ENCODE assay signal across 8 cellular contexts in the genomic region with DNA sequence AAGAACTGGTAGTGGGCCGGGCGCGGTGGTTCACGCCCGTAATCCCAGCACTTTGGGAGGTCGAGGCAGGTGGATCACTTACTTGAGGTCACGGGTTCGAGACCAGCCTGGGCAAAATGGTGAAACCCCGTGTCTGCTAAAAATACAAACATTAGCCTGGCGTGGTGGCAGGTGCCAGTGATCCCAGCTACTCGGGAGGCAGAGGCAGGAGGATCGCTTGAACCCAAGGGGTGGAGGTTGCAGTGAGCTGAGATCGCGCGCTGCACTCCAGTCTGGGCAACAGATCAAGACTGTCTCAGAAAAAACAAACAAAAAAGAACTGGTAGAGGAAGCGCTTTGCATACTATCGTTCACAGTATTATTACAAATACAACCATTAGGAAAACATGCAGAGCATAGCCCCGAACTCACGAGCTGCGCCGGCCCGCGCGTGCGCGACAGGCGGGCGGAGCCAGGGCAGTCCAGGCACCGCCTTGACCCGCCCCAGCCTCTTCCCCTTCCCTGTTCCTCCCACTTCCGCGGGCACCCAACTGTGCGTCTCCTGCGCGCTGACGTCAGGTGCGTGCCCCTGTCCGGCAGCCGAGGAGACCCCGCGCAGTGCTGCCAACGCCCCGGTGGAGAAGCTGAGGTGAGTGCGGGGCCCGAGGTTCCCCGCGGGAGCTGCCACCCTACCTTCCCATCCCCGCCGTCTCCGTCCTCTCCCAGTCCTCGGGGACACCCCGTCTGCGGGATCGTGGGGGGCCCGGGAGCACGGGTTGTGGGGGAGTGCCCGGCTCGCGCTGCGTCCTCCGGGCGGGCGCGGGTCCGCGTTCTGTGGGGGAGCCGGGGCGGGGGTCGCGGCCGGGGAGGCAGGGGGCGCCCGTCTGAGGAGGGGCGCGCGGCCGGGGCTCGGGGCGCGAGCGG. TPM values are rescaled to one million over a fixed set of nuclear protein-coding genes. Genes with fewer than 3 reads are reported as not detected.
DNase-seq lines count a peak whose midpoint lies in the region; ATAC-seq and TF ChIP-seq lines count a peak whose summit lies in the region.

A gene (plus strand): TSS at position 595 of the 903 bp plus-strand sequence. CDS start 25,770 bp downstream, outside the sequence.

- ATAC-seq in GM18907 (IDR thresholded peaks at IDR 0.05; ENCODE audit: unreplicated experiment) (peak; percentile 86), HG03139 (IDR thresholded peaks at IDR 0.05; ENCODE audit: unreplicated experiment) (peak; percentile 90)

- H3K79me2 ChIP-seq in mammary epithelial cell (ENCODE audit: insufficient read depth, low read length), result peaks cover 51% of the 10 kb centered on the region
- peaks cover 40% of the 10 kb centered on the region for H3K79me2 ChIP-seq in smooth muscle cell (ENCODE audit: low read depth)

- H3K4me1 ChIP-seq in mammary epithelial cell (ENCODE audit: insufficient read depth, low read length), result peaks cover 15% of the 10 kb centered on the region
- peaks cover 3% of the 10 kb centered on the region for H3K4me1 ChIP-seq in smooth muscle cell (ENCODE audit: low read depth)

- intact Hi-C loops in mammary epithelial cell (cut with micrococcal nuclease), result loop anchor here (2.0 kb wide), 1 partner anchor 28 kb away; no protein-coding TSS in a partner anchor

- H4K20me1 ChIP-seq in mammary epithelial cell (ENCODE audit: insufficient read depth, low read length) (peaks cover 20% of the 10 kb centered on the region), smooth muscle cell (ENCODE audit: low read depth) (peaks cover 37% of the 10 kb centered on the region)

- TF ChIP-seq CTCF in AG04449 (IDR thresholded peaks at IDR 0.05; ENCODE audit: insufficient read depth, low read length, missing control alignments), result no peak
- TF ChIP-seq CTCF in WI38 (IDR thresholded peaks at IDR 0.05; ENCODE audit: low read depth, low read length), result no peak
- TF ChIP-seq CTCF in mammary epithelial cell (conservative IDR thresholded peaks at IDR 0.05 in 1 of 2, IDR thresholded peaks at IDR 0.05 in 1 of 2; ENCODE audit: extremely low read depth in 1 of 2, insufficient read depth in 1 of 2, low read depth in 1 of 2, low read length in 2 of 2), result no peak
- TF ChIP-seq CTCF in smooth muscle cell (IDR thresholded peaks at IDR 0.05; ENCODE audit: borderline replicate concordance, insufficient read depth, poor library complexity, severe bottlenecking), result no peak

- H3K4me2 ChIP-seq in mammary epithelial cell (ENCODE audit: insufficient read depth, low read depth, low read length), result peak within 1 kb of the TSS; percentile 71
- H3K4me2 ChIP-seq in smooth muscle cell, result peak within 1 kb of the TSS; percentile 93

- peaks cover 7% of the 10 kb centered on the region for H3K36me3 ChIP-seq in mammary epithelial cell (ENCODE audit: insufficient read depth, low read length)
- no peaks in the 10 kb centered on the region for H3K36me3 ChIP-seq in smooth muscle cell (ENCODE audit: low read depth)

- H3K27me3 ChIP-seq in mammary epithelial cell (ENCODE audit: insufficient read depth, low read length) (no peaks in the 10 kb centered on the region), smooth muscle cell (ENCODE audit: low read depth) (no peaks in the 10 kb centered on the region)

- H3K9me3 ChIP-seq in mammary epithelial cell (replicated peaks; ENCODE audit: insufficient read depth, low read length) (no peaks in the 10 kb centered on the region), smooth muscle cell (replicated peaks; ENCODE audit: low read depth) (no peaks in the 10 kb centered on the region)

- 35% methylated on average over 17 of the region's 81 CpGs for WGBS in mammary epithelial cell (ENCODE audit: low coverage, missing lambda C conversion rate)
- 28% methylated on average over 51 of the region's 81 CpGs for WGBS in smooth muscle cell (ENCODE audit: low lambda C conversion rate)

- no TSS peak for BruUV-seq in mammary epithelial cell (replicated peaks; lab: Mats Ljungman, UMichigan)

- in situ Hi-C loops in mammary epithelial cell (cut with MboI; ENCODE audit: low sequenced_read_pairs in 2 of 2), result no loop called here

- H2AFZ ChIP-seq in mammary epithelial cell (ENCODE audit: low read depth, low read length), result peak within 1 kb of the TSS; percentile 77
- no peak within 1 kb of the TSS for H2AFZ ChIP-seq in smooth muscle cell (ENCODE audit: low read depth)

- dilution Hi-C loops in mammary epithelial cell (cut with HindIII; ENCODE audit: low sequenced_read_pairs), result loop anchor here (5.0 kb wide), 1 partner anchor 40 kb away; no protein-coding TSS in a partner anchor

- H3K4me3 ChIP-seq in AG04449 (ENCODE audit: low read depth, low read length) (peak within 1 kb of the TSS; percentile 92), WI38 (ENCODE audit: low read depth, low read length) (peak within 1 kb of the TSS; percentile 86), mammary epithelial cell (replicated peaks in 1 of 3; ENCODE audit: insufficient read depth in 1 of 3, low read depth in 2 of 3, low read length in 3 of 3) (peak within 1 kb of the TSS; percentile 73 to 86 (median 77)), smooth muscle cell (peak within 1 kb of the TSS; percentile 78)

- H3K27ac ChIP-seq in mammary epithelial cell (ENCODE audit: insufficient read depth, low read depth, low read length) (peak within 1 kb of the TSS; percentile 79), smooth muscle cell (ENCODE audit: low read depth) (peak within 1 kb of the TSS; percentile 97)

- peak; percentile 57 for DNase-seq in AG04449 (ENCODE audit: low read depth, low spot score)
- DNase-seq in NCI-H2227 treated with DMSO at 0.1 percent for 48 hours (lab: John Stamatoyannopoulos, UW), result peak; percentile 95
- DNase-seq in mammary epithelial cell, result peak; percentile 95
- DNase-seq in iPS-NIHi7 (ENCODE audit: extremely low spot score), result peak; percentile 97
- DNase-seq in smooth muscle cell (lab: John Stamatoyannopoulos, UW; ENCODE audit: unreplicated experiment), result peak; percentile 77

- CTCF ChIA-PET in AG04449 (lab: Yijun Ruan, JAX) (interaction anchor here (0.9 to 1.4 kb wide), 3 partner anchors 12 to 53 kb away, joined by 3 read pairs; no protein-coding TSS in a partner anchor), mammary epithelial cell (lab: Charles Lee; ENCODE audit: low non-redundant PET) (interaction anchor here (0.7 kb wide), 1 partner anchor 27 kb away, joined by 4 read pairs; no protein-coding TSS in a partner anchor)

- H3K9ac ChIP-seq in mammary epithelial cell (ENCODE audit: insufficient read depth, low read length) (peak within 1 kb of the TSS; percentile 97), smooth muscle cell (ENCODE audit: low read depth) (peak within 1 kb of the TSS; percentile 98)

- H3F3A ChIP-seq in smooth muscle cell (ENCODE audit: low read depth), result peaks cover 6% of the 10 kb centered on the region

- POLR2A ChIA-PET in AG04449 (lab: Yijun Ruan, JAX), result interaction anchor here (0.6 to 2.3 kb wide), 9 partner anchors 8 to 91 kb away, joined by 3 to 18 read pairs (median 3); no protein-coding TSS in a partner anchor

RNA-seq across cellular contexts. Expression of the gene that starts here (rescaled TPM):
- total RNA-seq in mammary epithelial cell, result 100 to 1,000 TPM; 234 to 414 TPM
- polyA plus RNA-seq in mammary epithelial cell, result 232 TPM
- polyA minus RNA-seq in mammary epithelial cell, result 408 TPM
- total RNA-seq in smooth muscle cell, result 407 and 453 TPM in 2 replicates
- polyA plus RNA-seq in smooth muscle cell, result 70.2 and 74.0 TPM in 2 replicates

Comparison
In these comparisons a context has a peak if more than half of its experiments do, and no peak if none do; other contexts are left out.
1. Peak in every context shown above with its lines: DNase-seq, ATAC-seq, H3K4me3 ChIP-seq and H3K27ac ChIP-seq.